In the genomic region with DNA sequence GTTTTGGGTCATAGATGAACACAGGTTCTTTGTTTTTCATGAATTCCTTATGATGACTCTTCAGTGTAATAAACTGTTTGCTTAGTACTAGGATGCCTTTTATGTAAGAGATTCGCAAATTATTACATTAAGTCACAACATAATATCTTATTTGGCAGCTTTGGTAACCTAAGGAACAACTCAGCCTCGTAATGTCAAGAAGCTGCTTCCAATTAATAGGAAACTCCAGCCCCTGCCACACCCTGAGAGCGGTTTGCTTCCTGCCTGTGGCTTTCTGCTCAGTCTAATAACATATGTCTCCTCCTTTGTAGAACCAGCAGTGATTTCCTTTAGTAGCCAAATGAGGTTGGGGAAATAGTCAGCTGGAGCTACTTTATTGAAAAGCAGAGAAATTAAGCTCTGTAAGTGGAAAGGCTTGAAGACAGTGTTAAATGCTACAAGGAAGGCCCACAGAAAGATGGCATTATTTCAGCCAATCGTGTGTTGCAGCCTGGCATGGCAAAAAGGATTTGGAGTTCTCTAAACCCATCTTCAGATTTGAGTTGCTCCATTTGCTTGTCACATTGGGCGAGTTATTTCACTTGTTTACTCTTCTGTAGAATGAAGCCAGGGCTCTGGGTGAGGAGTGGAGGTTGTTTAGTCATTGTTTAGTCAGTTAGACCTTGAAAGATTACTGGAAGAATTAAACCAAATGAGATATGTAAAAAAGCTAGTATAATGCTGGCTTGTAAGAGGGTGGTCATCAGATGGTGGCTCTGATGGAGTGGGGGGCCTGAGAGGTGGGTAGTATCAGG, we compare ENCODE assay signal across 19 cellular contexts. TPM values are rescaled to one million over a fixed set of nuclear protein-coding genes. Genes with fewer than 3 reads are reported as not detected.
DNase-seq lines count a peak whose midpoint lies in the region; ATAC-seq and TF ChIP-seq lines count a peak whose summit lies in the region.
"Had no signal": no experiment of that assay in that cellular context is flagged by ENCODE, and none has a peak within 500 bp of the region (broad histone marks: within the 10 kb centered on the region; RNA-seq: fewer than 3 reads in every experiment).

No MANE protein-coding gene starts in this region.

- no peak overlapping the region for H2BK120ac ChIP-seq in mesendoderm (ENCODE audit: low read depth, low read length)

- H3K9ac ChIP-seq in endodermal cell (ENCODE audit: extremely low read depth, low read length, poor library complexity, severe bottlenecking) (no peak overlapping the region), mesendoderm (ENCODE audit: low read length) (no peak overlapping the region)

- TF ChIP-seq CTCF in brain microvascular endothelial cell (IDR thresholded peaks at IDR 0.05; ENCODE audit: low read depth, low read length, missing control alignments) (no peak), foreskin fibroblast (IDR thresholded peaks at IDR 0.05; ENCODE audit: low read depth, low read length) (no peak), endodermal cell (conservative IDR thresholded peaks at IDR 0.05) (no peak)

- H3K9me3 ChIP-seq in endodermal cell (ENCODE audit: control insufficient read depth, low read length), result peaks cover 16% of the 10 kb centered on the region
- H3K9me3 ChIP-seq: mucosa of descending colon, upper lobe of right lung had no signal

- DNase-seq in stimulated activated naive CD8-positive, alpha-beta T cell treated with anti-CD3 and anti-CD28 coated beads, Interleukin-15, amount 100 ng/mL, for 72 hours, result no peak
- DNase-seq in stimulated activated naive CD8-positive, alpha-beta T cell treated with anti-CD3 and anti-CD28 coated beads, Interleukin-15, Interleukin-2, amounts not matched to agents 100 U/mL and 50 U/mL, for 24 hours, result no peak
- no peak for DNase-seq in brain microvascular endothelial cell
- DNase-seq in foreskin fibroblast, result peak; percentile 57 to 88
- no peak for DNase-seq in endodermal cell
- no peak for DNase-seq in mesendoderm
- no peak for DNase-seq in NCI-H226
- no peak for DNase-seq in D341Med (ENCODE audit: low spot score)
- DNase-seq: ACHN; effector CD8-positive, alpha-beta T cell; glutamatergic neuron; mucosa of descending colon; NCI-H2081 treated with DMSO at 0.1 percent for 48 hours; NCI-H526 treated with DMSO at 0.1 percent for 48 hours; nucleus accumbens; PC-9; stimulated activated naive CD4-positive, alpha-beta T cell; upper lobe of right lung had no signal

- no peaks in the 10 kb centered on the region for H3K27me3 Mint-ChIP-seq in stimulated activated naive CD8-positive, alpha-beta T cell treated with anti-CD3 and anti-CD28 coated beads, Interleukin-15, amount 100 ng/mL, for 72 hours
- H3K27me3 Mint-ChIP-seq in endodermal cell (ENCODE audit: insufficient read depth), result no peaks in the 10 kb centered on the region

- H3K18ac ChIP-seq in mesendoderm (ENCODE audit: low read length), result no peak overlapping the region

- H2AK5ac ChIP-seq in mesendoderm (ENCODE audit: low read length), result no peak overlapping the region

- H4K8ac ChIP-seq in mesendoderm (ENCODE audit: low read depth, low read length), result no peak overlapping the region

- ATAC-seq in stimulated activated naive CD8-positive, alpha-beta T cell treated with anti-CD3 and anti-CD28 coated beads, Interleukin-15, amount 100 ng/mL, for 72 hours, result no peak
- ATAC-seq in stimulated activated naive CD8-positive, alpha-beta T cell treated with anti-CD3 and anti-CD28 coated beads, Interleukin-15, Interleukin-2, amounts not matched to agents 100 U/mL and 50 U/mL, for 24 hours, result no peak
- ATAC-seq: mucosa of descending colon, upper lobe of right lung had no signal

- H3K79me1 ChIP-seq in mesendoderm (ENCODE audit: low read length), result peaks cover 4% of the 10 kb centered on the region

- H3K9me3 Mint-ChIP-seq in stimulated activated naive CD8-positive, alpha-beta T cell treated with anti-CD3 and anti-CD28 coated beads, Interleukin-15, amount 100 ng/mL, for 72 hours, result no peaks in the 10 kb centered on the region
- H3K9me3 Mint-ChIP-seq in endodermal cell, result no peaks in the 10 kb centered on the region

- H3K27ac ChIP-seq in brain microvascular endothelial cell (peak overlapping the region; percentile 35), endodermal cell (ENCODE audit: low read depth, low read length) (no peak overlapping the region), mesendoderm (ENCODE audit: low read depth, low read length) (no peak overlapping the region)
- H3K27ac ChIP-seq: PC-9, upper lobe of right lung had no signal

- H3K4me3 ChIP-seq in brain microvascular endothelial cell (ENCODE audit: low read depth, low read length) (no peak overlapping the region), foreskin fibroblast (ENCODE audit: low read depth in 1 of 2, low read length in 2 of 2) (no peak overlapping the region), endodermal cell (ENCODE audit: low read length) (no peak overlapping the region), mesendoderm (ENCODE audit: low read length) (no peak overlapping the region)
- H3K4me3 ChIP-seq: mucosa of descending colon, PC-9, skin epidermis, upper lobe of right lung had no signal

- H3K4me2 ChIP-seq in mesendoderm (ENCODE audit: low read length), result no peak overlapping the region
- H3K4me2 ChIP-seq: PC-9 had no signal

- H3K36me3 Mint-ChIP-seq in endodermal cell (ENCODE audit: low read depth), result peaks cover 82% of the 10 kb centered on the region

- H2BK5ac ChIP-seq in mesendoderm (ENCODE audit: low read length), result no peak overlapping the region

- no peak overlapping the region for H3K4me3 Mint-ChIP-seq in stimulated activated naive CD8-positive, alpha-beta T cell treated with anti-CD3 and anti-CD28 coated beads, Interleukin-15, amount 100 ng/mL, for 72 hours
- no peak overlapping the region for H3K4me3 Mint-ChIP-seq in endodermal cell

- H3K56ac ChIP-seq in mesendoderm (ENCODE audit: low read length), result no peak overlapping the region

- H3K4me1 ChIP-seq in endodermal cell (ENCODE audit: control insufficient read depth, insufficient read depth, low read length) (no peaks in the 10 kb centered on the region), mesendoderm (ENCODE audit: control insufficient read depth, low read depth, low read length) (no peaks in the 10 kb centered on the region)
- H3K4me1 ChIP-seq: upper lobe of right lung had no signal

- no peak overlapping the region for H2BK15ac ChIP-seq in mesendoderm (replicated peaks; ENCODE audit: low read depth)

- no peak overlapping the region for H4K5ac ChIP-seq in mesendoderm (ENCODE audit: low read length)

- H3K4ac ChIP-seq in mesendoderm (ENCODE audit: low read depth, low read length), result no peak overlapping the region

- no peak overlapping the region for H3K23ac ChIP-seq in mesendoderm (ENCODE audit: low read length)

- peaks cover 32% of the 10 kb centered on the region for H3K36me3 ChIP-seq in brain microvascular endothelial cell (replicated peaks)
- peaks cover 81% of the 10 kb centered on the region for H3K36me3 ChIP-seq in endodermal cell (ENCODE audit: control insufficient read depth, insufficient read depth, low read length)
- H3K36me3 ChIP-seq in mesendoderm (ENCODE audit: control insufficient read depth, insufficient read depth, low read length), result peaks cover 16% of the 10 kb centered on the region

- in situ Hi-C loops in brain microvascular endothelial cell (cut with HindIII; ENCODE audit: low pct_ligation_motif_present, low sequenced_read_pairs), result no loop called here

- no peaks in the 10 kb centered on the region for H3K27me3 ChIP-seq in brain microvascular endothelial cell (replicated peaks)
- no peaks in the 10 kb centered on the region for H3K27me3 ChIP-seq in endodermal cell (ENCODE audit: control insufficient read depth, insufficient read depth, low read length, poor library complexity, severe bottlenecking)
- H3K27me3 ChIP-seq in mesendoderm (ENCODE audit: insufficient read depth, low read length, poor library complexity), result no peaks in the 10 kb centered on the region
- H3K27me3 ChIP-seq: upper lobe of right lung had no signal

- peak overlapping the region; percentile 30 to 77 for H3K27ac Mint-ChIP-seq in stimulated activated naive CD8-positive, alpha-beta T cell treated with anti-CD3 and anti-CD28 coated beads, Interleukin-15, amount 100 ng/mL, for 72 hours
- no peak overlapping the region for H3K27ac Mint-ChIP-seq in endodermal cell

- WGBS in endodermal cell (ENCODE audit: insufficient coverage in 1 of 2, insufficient read length in 1 of 2), 2 experiments, result 93 to 100% methylated on average over 3 to 5 of the region's 5 CpGs
- WGBS in mesendoderm (ENCODE audit: extremely low coverage, insufficient coverage, low lambda C conversion rate), result no CpG with 5 or more reads among the region's 5 CpGs

- peaks cover 19% of the 10 kb centered on the region for H3K4me1 Mint-ChIP-seq in stimulated activated naive CD8-positive, alpha-beta T cell treated with anti-CD3 and anti-CD28 coated beads, Interleukin-15, amount 100 ng/mL, for 72 hours
- peaks cover 15% of the 10 kb centered on the region for H3K4me1 Mint-ChIP-seq in endodermal cell

- H3K79me2 ChIP-seq in mesendoderm (ENCODE audit: control insufficient read depth, insufficient read depth, low read length), result no peaks in the 10 kb centered on the region

RNA-seq across cellular contexts. Expression of gene MTAP, which starts 54.1 kb away (rescaled TPM):
- 10 to 100 TPM; 81.0 to 99.0 TPM for total RNA-seq in endodermal cell
- polyA plus RNA-seq in endodermal cell (2013, experiment 1 of 2), result 35.0 TPM
- polyA plus RNA-seq in endodermal cell (2013, experiment 2 of 2), result 31.5 TPM
- polyA plus RNA-seq in mesendoderm (2013, experiment 1 of 2), result 48.3 TPM
- polyA plus RNA-seq in mesendoderm (2013, experiment 2 of 2), result 51.0 TPM

Comparison
In these comparisons a context has a peak if more than half of its experiments do, and no peak if none do; other contexts are left out.
1. DNase-seq: peak in foreskin fibroblast (2 of 2); none in stimulated activated naive CD8-positive, alpha-beta T cell treated with anti-CD3 and anti-CD28 coated beads, Interleukin-15, amount 100 ng/mL, for 72 hours (0 of 2), stimulated activated naive CD8-positive, alpha-beta T cell treated with anti-CD3 and anti-CD28 coated beads, Interleukin-15, Interleukin-2, amounts not matched to agents 100 U/mL and 50 U/mL, for 24 hours (single experiment), brain microvascular endothelial cell (single experiment), endodermal cell (single experiment), mesendoderm (single experiment), NCI-H226 (single experiment) and D341Med (single experiment).